Comparison of ENCODE assay signal across 13 cellular contexts in genomic region chr16:70579648-70580630, GRCh38. TPM values are rescaled to one million over a fixed set of nuclear protein-coding genes. Genes with fewer than 3 reads are reported as not detected.
DNase-seq lines count a peak whose midpoint lies in the region; ATAC-seq, FAIRE-seq and TF ChIP-seq lines count a peak whose summit lies in the region.
"Had no signal": no experiment of that assay in that cellular context is flagged by ENCODE, and none has a peak within 500 bp of the region (broad histone marks: within the 10 kb centered on the region; RNA-seq: fewer than 3 reads in every experiment).

No MANE protein-coding gene starts in this region.

- H3K27me3 ChIP-seq in ascending aorta, result no peaks in the 10 kb centered on the region
- H3K27me3 ChIP-seq in keratinocyte (ENCODE audit: control insufficient read depth, extremely low read depth, insufficient read depth, low read length), result no peaks in the 10 kb centered on the region

- intact Hi-C loops in ascending aorta (cut with DNase I) (loop anchor here (10.0 kb wide), 1 partner anchor 165 kb away; no protein-coding TSS in a partner anchor), sciatic nerve (cut with DNase I) (loop anchor here (10.0 kb wide), 2 partner anchors 55 to 65 kb away; partner anchors contain the start of genes COG4, IL34 and SF3B3)

- peak overlapping the region in 1 of 2 donors; percentile 59 for H3K4me3 ChIP-seq in ascending aorta
- H3K4me3 ChIP-seq in keratinocyte (ENCODE audit: control insufficient read depth in 2 of 3, extremely low read depth in 1 of 3, insufficient read depth in 2 of 3, low read depth in 1 of 3, low read length in 3 of 3), result no peak overlapping the region

- H3K4me2 ChIP-seq in keratinocyte (ENCODE audit: control insufficient read depth, extremely low read depth, insufficient read depth, low read depth, low read length), result peak overlapping the region; percentile 35

- peak; percentile 77 for ATAC-seq in sciatic nerve

- H3K9ac ChIP-seq in keratinocyte (ENCODE audit: control insufficient read depth, extremely low read depth, insufficient read depth, low read length), result no peak overlapping the region

- H3K27ac ChIP-seq in ascending aorta, result peak overlapping the region; percentile 55 to 75
- no peak overlapping the region for H3K27ac ChIP-seq in keratinocyte (ENCODE audit: control insufficient read depth, insufficient read depth, low read length)
- H3K27ac ChIP-seq: VCaP had no signal

- no peaks in the 10 kb centered on the region for H3K36me3 ChIP-seq in ascending aorta
- H3K36me3 ChIP-seq in keratinocyte (ENCODE audit: control insufficient read depth in 2 of 2, extremely low read depth in 1 of 2, insufficient read depth in 2 of 2, low read length in 2 of 2), result peaks cover 0 to 4% of the 10 kb centered on the region in 2 experiments

- no peak for TF ChIP-seq CTCF in ascending aorta (IDR thresholded peaks at IDR 0.05)
- TF ChIP-seq CTCF in keratinocyte (optimal IDR thresholded peaks at IDR 0.05 in 1 of 3, IDR thresholded peaks at IDR 0.05 in 1 of 3, conservative IDR thresholded peaks at IDR 0.05 in 1 of 3; ENCODE audit: extremely low read depth in 1 of 3, insufficient read depth in 2 of 3, low read length in 3 of 3), result no peak

- H2AFZ ChIP-seq in keratinocyte (ENCODE audit: control insufficient read depth, low read length), result peak overlapping the region; percentile 61

- H3K9me1 ChIP-seq in keratinocyte (ENCODE audit: control insufficient read depth, extremely low read depth, insufficient read depth, low read length), result no peaks in the 10 kb centered on the region

- peaks cover 15 to 50% of the 10 kb centered on the region in 2 donors for H3K4me1 ChIP-seq in ascending aorta
- H3K4me1 ChIP-seq in keratinocyte (ENCODE audit: control insufficient read depth, extremely low read depth, insufficient read depth, low read length), result peaks cover 12% of the 10 kb centered on the region

- peak; percentile 17 for FAIRE-seq in keratinocyte (lab: Jason Lieb, UNC)

- no peaks in the 10 kb centered on the region for H3K9me3 ChIP-seq in ascending aorta
- no peaks in the 10 kb centered on the region for H3K9me3 ChIP-seq in keratinocyte (ENCODE audit: control insufficient read depth, low read depth, low read length)

- dilution Hi-C loops in keratinocyte (cut with MboI; ENCODE audit: extremely low pct_ligation_motif_present, low sequenced_read_pairs), result no loop called here

- no peaks in the 10 kb centered on the region for H3K79me2 ChIP-seq in keratinocyte (ENCODE audit: control insufficient read depth, insufficient read depth, low read length)

- DNase-seq in ELF-1 (ENCODE audit: low read depth, low spot score), result peak; percentile 70
- DNase-seq in ascending aorta (ENCODE audit: low spot score in 2 of 2), result peak in 1 of 2 donors; percentile 82
- no peak for DNase-seq in keratinocyte (ENCODE audit: low read depth, low spot score)
- DNase-seq in sciatic nerve (ENCODE audit: low spot score), result peak; percentile 82
- DNase-seq in activated CD4-positive, CD25-positive, alpha-beta regulatory T cell (lab: John Stamatoyannopoulos, UW), result no peak
- no peak for DNase-seq in mesenteric fat pad (ENCODE audit: low spot score)
- no peak for DNase-seq in OCI-M2 (lab: John Stamatoyannopoulos, UW; ENCODE audit: unreplicated experiment)
- DNase-seq in NCI-H1092 (lab: John Stamatoyannopoulos, UW), result no peak
- DNase-seq: activated T-cell treated with anti-CD3 and anti-CD28 coated beads for 4 hours; AML-193; effector CD8-positive, alpha-beta T cell; EL had no signal

- peaks cover 3% of the 10 kb centered on the region for H4K20me1 ChIP-seq in keratinocyte (ENCODE audit: control insufficient read depth, extremely low read depth, insufficient read depth, low read length)

RNA-seq across cellular contexts. Expression of gene SF3B3, which starts 56.3 kb away (rescaled TPM):
- 31.2 TPM for total RNA-seq in ascending aorta
- 88.0 to 142 TPM (median 92.6 TPM) in 3 replicates for polyA plus RNA-seq in keratinocyte
- 81.6 TPM for polyA plus RNA-seq in keratinocyte (2011; ENCODE audit: low read depth)
- 75.8 and 94.4 TPM in 2 replicates for polyA plus RNA-seq in keratinocyte (2011; cell fraction: cytosol; rRNA removed)
- polyA plus RNA-seq in keratinocyte (2011; cell fraction: nucleus; rRNA removed), result 212 and 248 TPM in 2 replicates
- polyA plus RNA-seq in keratinocyte (2012; ENCODE audit: low replicate concordance), result 138 and 144 TPM in 2 replicates
- 163 to 289 TPM (median 171 TPM) in 3 replicates for polyA minus RNA-seq in keratinocyte
- 58.1 TPM for polyA minus RNA-seq in keratinocyte (2011; cell fraction: cytosol; rRNA and poly(A)+ RNA removed)
- 83.0 and 225 TPM in 2 replicates for polyA minus RNA-seq in keratinocyte (2011; cell fraction: nucleus; rRNA and poly(A)+ RNA removed)
- total RNA-seq in sciatic nerve, result 207 TPM
- total RNA-seq in mesenteric fat pad, result 205 TPM

RNA-seq across cellular contexts. Expression of gene COG4, which starts 56.6 kb away (rescaled TPM):
- total RNA-seq in ascending aorta, result 59.1 TPM
- polyA plus RNA-seq in keratinocyte, result 36.8 to 38.9 TPM (median 38.4 TPM) in 3 replicates
- 19.3 TPM for polyA plus RNA-seq in keratinocyte (2011; ENCODE audit: low read depth)
- polyA plus RNA-seq in keratinocyte (2011; cell fraction: cytosol; rRNA removed), result 25.9 and 26.4 TPM in 2 replicates
- 47.5 and 54.9 TPM in 2 replicates for polyA plus RNA-seq in keratinocyte (2011; cell fraction: nucleus; rRNA removed)
- 27.6 and 34.8 TPM in 2 replicates for polyA plus RNA-seq in keratinocyte (2012; ENCODE audit: low replicate concordance)
- polyA minus RNA-seq in keratinocyte, result 38.4 to 48.8 TPM (median 42.5 TPM) in 3 replicates
- polyA minus RNA-seq in keratinocyte (2011; cell fraction: cytosol; rRNA and poly(A)+ RNA removed), result 35.5 TPM
- polyA minus RNA-seq in keratinocyte (2011; cell fraction: nucleus; rRNA and poly(A)+ RNA removed), result 21.7 and 26.7 TPM in 2 replicates
- 51.0 TPM for total RNA-seq in sciatic nerve
- 36.9 TPM for total RNA-seq in mesenteric fat pad

Comparison
In these comparisons a context has a peak if more than half of its experiments do, and no peak if none do; other contexts are left out.
1. DNase-seq: peak in ELF-1 (single experiment) and sciatic nerve (single experiment); none in keratinocyte (single experiment), activated CD4-positive, CD25-positive, alpha-beta regulatory T cell (0 of 4), mesenteric fat pad (single experiment), OCI-M2 (single experiment) and NCI-H1092 (single experiment).